Comparison of ENCODE assay signal across 26 cellular contexts in the genomic region with DNA sequence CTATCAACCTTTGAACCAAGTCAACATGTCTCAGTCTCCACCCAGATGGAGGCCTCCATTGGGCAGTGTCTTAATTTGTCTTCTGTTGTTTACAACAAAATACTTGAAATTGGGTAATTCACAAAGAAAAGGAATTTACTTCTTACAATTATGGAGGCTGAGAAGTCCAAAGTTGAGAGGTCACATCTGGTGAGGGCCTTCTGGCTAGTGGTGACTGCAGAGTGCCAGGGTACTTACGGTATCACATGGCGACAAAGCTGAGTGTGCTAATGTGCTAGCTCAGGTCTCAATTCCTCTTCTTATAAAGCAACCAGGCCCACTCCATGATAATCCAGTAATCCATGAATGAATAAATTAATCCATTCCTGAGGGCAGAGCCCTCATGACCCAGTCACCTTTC. TPM values are rescaled to one million over a fixed set of nuclear protein-coding genes. Genes with fewer than 3 reads are reported as not detected.
"Had no signal": no experiment of that assay in that cellular context is flagged by ENCODE, and none has a peak within 500 bp of the region (broad histone marks: within the 10 kb centered on the region; RNA-seq: fewer than 3 reads in every experiment).

No MANE protein-coding gene starts in this region.

- DNase-seq: activated CD4-positive, alpha-beta T cell treated with anti-CD3 and anti-CD28 coated beads for 4 hours; activated CD4-positive, alpha-beta T cell treated with anti-CD3 and anti-CD28 coated beads, Interleukin-2, amount 50 U/mL, for 4 hours; activated CD4-positive, CD25-positive, alpha-beta regulatory T cell; activated effector memory CD4-positive, alpha-beta T cell treated with anti-CD3 and anti-CD28 coated beads, Interleukin-2, amount 50 U/mL, for 16 hours; activated naive CD4-positive, alpha-beta T cell treated with anti-CD3 and anti-CD28 coated beads for 36 hours; activated naive CD8-positive, alpha-beta T cell treated with anti-CD3 and anti-CD28 coated beads for 36 hours; cortex of kidney; effector memory CD8-positive, alpha-beta T cell; erythroblast; hypothalamus; immature natural killer cell; nephron progenitor cell; retina; stimulated activated CD4-positive, alpha-beta T cell treated with anti-CD3 and anti-CD28 coated beads, Interleukin-15, amount 100 ng/mL, for 24 hours; stimulated activated CD4-positive, alpha-beta T cell treated with anti-CD3 and anti-CD28 coated beads, Interleukin-2, amount 100 ng/mL, for 24 hours; stimulated activated naive CD4-positive, alpha-beta T cell treated with Interleukin-2 at 50 U/mL for 16 hours; testis; uterus had no signal

- H3K4me1 ChIP-seq: prostate gland had no signal

- H3K9me3 ChIP-seq: ascending aorta, neutrophil, prostate gland, testis, uterus had no signal

- H3K27me3 ChIP-seq: ascending aorta, testis, uterus had no signal

- H3K4me3 ChIP-seq: ascending aorta, lung, prostate gland, SK-N-MC, testis, uterus had no signal

- H3K4me3 Mint-ChIP-seq: activated naive CD4-positive, alpha-beta T cell treated with anti-CD3 and anti-CD28 coated beads for 36 hours; activated naive CD8-positive, alpha-beta T cell treated with anti-CD3 and anti-CD28 coated beads for 36 hours; effector memory CD8-positive, alpha-beta T cell; immature natural killer cell; nephron progenitor cell; type B pancreatic cell had no signal

- H3K36me3 Mint-ChIP-seq: activated naive CD8-positive, alpha-beta T cell treated with anti-CD3 and anti-CD28 coated beads for 36 hours; brain; immature natural killer cell had no signal

- H3K27ac ChIP-seq: ascending aorta, neutrophil, prostate gland, SK-N-MC, testis had no signal

- H3K36me3 ChIP-seq: ascending aorta, neutrophil, prostate gland, uterus had no signal

- H3K27ac Mint-ChIP-seq: activated naive CD4-positive, alpha-beta T cell treated with anti-CD3 and anti-CD28 coated beads for 36 hours; activated naive CD8-positive, alpha-beta T cell treated with anti-CD3 and anti-CD28 coated beads for 36 hours; effector memory CD8-positive, alpha-beta T cell; nephron progenitor cell; type B pancreatic cell had no signal

- H3K9me3 Mint-ChIP-seq: activated naive CD4-positive, alpha-beta T cell treated with anti-CD3 and anti-CD28 coated beads for 36 hours; activated naive CD8-positive, alpha-beta T cell treated with anti-CD3 and anti-CD28 coated beads for 36 hours; effector memory CD8-positive, alpha-beta T cell; immature natural killer cell; nephron progenitor cell; type B pancreatic cell had no signal

- ATAC-seq: effector memory CD8-positive, alpha-beta T cell; left lobe of liver had no signal

RNA-seq across cellular contexts. Expression of gene NID2, which starts 4.7 kb away (rescaled TPM):
- total RNA-seq: activated naive CD4-positive, alpha-beta T cell treated with anti-CD3 and anti-CD28 coated beads for 36 hours; activated naive CD8-positive, alpha-beta T cell treated with anti-CD3 and anti-CD28 coated beads for 36 hours had no signal
